In genomic region chr4:6771229-6771671, GRCh38 we compare ENCODE assay signal across 14 cellular contexts. TPM values are rescaled to one million over a fixed set of nuclear protein-coding genes. Genes with fewer than 3 reads are reported as not detected.
DNase-seq lines count a peak whose midpoint lies in the region; ATAC-seq and TF ChIP-seq lines count a peak whose summit lies in the region.
"Had no signal": no experiment of that assay in that cellular context is flagged by ENCODE, and none has a peak within 500 bp of the region (broad histone marks: within the 10 kb centered on the region; RNA-seq: fewer than 3 reads in every experiment).

No MANE protein-coding gene starts in this region.

- H3K4me3 ChIP-seq in ascending aorta, result no peak overlapping the region
- peak overlapping the region in 1 of 10 donors; percentile 8 for H3K4me3 ChIP-seq in heart right ventricle
- no peak overlapping the region for H3K4me3 ChIP-seq in neuronal stem cell (ENCODE audit: low read length in 2 of 2)
- H3K4me3 ChIP-seq: dorsolateral prefrontal cortex, GM12878 had no signal

- no peaks in the 10 kb centered on the region for H3K79me1 ChIP-seq in neuronal stem cell (ENCODE audit: low read depth, low read length)

- no peak overlapping the region for H2BK5ac ChIP-seq in neuronal stem cell (ENCODE audit: low read length)

- peaks cover 4% of the 10 kb centered on the region for H3K27me3 Mint-ChIP-seq in activated T-helper 1 cell treated with anti-CD3 and anti-CD28 coated beads, Interleukin-12 subunit alpha, Interleukin-12 subunit beta, Interleukin-2, Interleukin-4 antibody, amounts not matched to agents 30 ng/mL and 10 ng/mL and 1 ng/mL, durations not matched to agents 14 hours and 24 hours and 36 hours (ENCODE audit: insufficient read depth)
- H3K27me3 Mint-ChIP-seq: activated naive CD8-positive, alpha-beta T cell treated with anti-CD3 and anti-CD28 coated beads, Interleukin-2, amount 10 ng/mL, durations not matched to agents 7 days and 5 days had no signal

- H3K14ac ChIP-seq in neuronal stem cell (ENCODE audit: low read length), result peak overlapping the region; percentile 65

- no peak overlapping the region for H2BK12ac ChIP-seq in neuronal stem cell (ENCODE audit: low read length)

- H3K9me3 Mint-ChIP-seq in activated T-helper 1 cell treated with anti-CD3 and anti-CD28 coated beads, Interleukin-12 subunit alpha, Interleukin-12 subunit beta, Interleukin-2, Interleukin-4 antibody, amounts not matched to agents 30 ng/mL and 10 ng/mL and 1 ng/mL, durations not matched to agents 14 hours and 24 hours and 36 hours, result no peaks in the 10 kb centered on the region
- H3K9me3 Mint-ChIP-seq: activated naive CD8-positive, alpha-beta T cell treated with anti-CD3 and anti-CD28 coated beads, Interleukin-2, amount 10 ng/mL, durations not matched to agents 7 days and 5 days had no signal

- H4K91ac ChIP-seq in neuronal stem cell (ENCODE audit: low read depth, low read length, poor library complexity), result no peak overlapping the region

- H2AFZ ChIP-seq in neuronal stem cell (ENCODE audit: low read length), result no peak overlapping the region

- peak overlapping the region; percentile 74 for H2AK5ac ChIP-seq in neuronal stem cell (ENCODE audit: low read depth, low read length)

- no peak overlapping the region for H3K23ac ChIP-seq in neuronal stem cell (ENCODE audit: low read depth, low read length, poor library complexity)

- no peak overlapping the region for H3K27ac Mint-ChIP-seq in activated T-helper 1 cell treated with anti-CD3 and anti-CD28 coated beads, Interleukin-12 subunit alpha, Interleukin-12 subunit beta, Interleukin-2, Interleukin-4 antibody, amounts not matched to agents 30 ng/mL and 10 ng/mL and 1 ng/mL, durations not matched to agents 14 hours and 24 hours and 36 hours

- no peak overlapping the region for H3K4me2 ChIP-seq in neuronal stem cell (ENCODE audit: insufficient read depth, low read length, poor library complexity, severe bottlenecking)

- no peaks in the 10 kb centered on the region for H3K36me3 ChIP-seq in ascending aorta
- no peaks in the 10 kb centered on the region for H3K36me3 ChIP-seq in heart right ventricle
- no peaks in the 10 kb centered on the region for H3K36me3 ChIP-seq in neuronal stem cell (replicated peaks in 1 of 2; ENCODE audit: control insufficient read depth in 2 of 2, insufficient read depth in 2 of 2, low read length in 2 of 2)

- H3K27ac ChIP-seq in ascending aorta (peak overlapping the region; percentile 83 to 90), heart right ventricle (peak overlapping the region; percentile 58 to 91 (median 82)), neuronal stem cell (replicated peaks; ENCODE audit: low read length) (no peak overlapping the region)

- H2BK15ac ChIP-seq in neuronal stem cell (ENCODE audit: low read length), result no peak overlapping the region

- H2BK120ac ChIP-seq in neuronal stem cell (ENCODE audit: low read depth, low read length), result no peak overlapping the region

- DNase-seq in ACHN (peak; percentile 41), ascending aorta (ENCODE audit: low spot score in 2 of 2) (peak; percentile 79 to 96), heart right ventricle (peak; percentile 81 to 82), neuronal stem cell (ENCODE audit: low spot score) (no peak), NCI-H2196 (lab: John Stamatoyannopoulos, UW; ENCODE audit: unreplicated experiment) (no peak), NCI-H69 (lab: John Stamatoyannopoulos, UW) (no peak), amniotic stem cell (lab: John Stamatoyannopoulos, UW) (no peak)
- no peak for DNase-seq in activated T-helper 1 cell treated with anti-CD3 and anti-CD28 coated beads, Interleukin-12 subunit alpha, Interleukin-12 subunit beta, Interleukin-2, Interleukin-4 antibody, amounts not matched to agents 30 ng/mL and 10 ng/mL and 1 ng/mL, durations not matched to agents 14 hours and 24 hours and 36 hours (ENCODE audit: low spot score)
- DNase-seq: activated CD8-positive, alpha-beta memory T cell treated with anti-CD3 and anti-CD28 coated beads, Interleukin-2, amount 50 U/mL, for 48 hours; activated naive CD8-positive, alpha-beta T cell treated with anti-CD3 and anti-CD28 coated beads, Interleukin-2, amount 10 ng/mL, durations not matched to agents 7 days and 5 days; NCI-H146; NCI-H526 treated with DMSO at 0.1 percent for 48 hours had no signal

- no peak overlapping the region for H3K9ac ChIP-seq in neuronal stem cell (ENCODE audit: low read depth, low read length, poor library complexity)

- 59 to 60% methylated on average over 8 of the region's 8 CpGs for WGBS in heart right ventricle, 2 donors
- WGBS in neuronal stem cell (ENCODE audit: extremely low coverage in 2 of 2, insufficient read length in 2 of 2, insufficient replicate concordance in 1 of 2), 2 donors, result no CpG with 5 or more reads among the region's 8 CpGs

- intact Hi-C loops in ascending aorta (cut with DNase I), result loop anchor here (1.0 to 5.0 kb wide), 3 partner anchors 11 to 499 kb away; partner anchors contain the start of gene KIAA0232
- intact Hi-C loops in heart right ventricle (cut with DNase I), result loop anchor here in 2 of 10 donors (5.0 kb wide), 2 partner anchors 39 to 101 kb away; no protein-coding TSS in a partner anchor
- intact Hi-C loops in activated T-helper 1 cell treated with anti-CD3 and anti-CD28 coated beads, Interleukin-12 subunit alpha, Interleukin-12 subunit beta, Interleukin-2, Interleukin-4 antibody, amounts not matched to agents 30 ng/mL and 10 ng/mL and 1 ng/mL, durations not matched to agents 14 hours and 24 hours and 36 hours (cut with micrococcal nuclease), result no loop called here

- H3K4ac ChIP-seq in neuronal stem cell (ENCODE audit: low read length), result no peak overlapping the region

- H3K4me3 Mint-ChIP-seq in activated T-helper 1 cell treated with anti-CD3 and anti-CD28 coated beads, Interleukin-12 subunit alpha, Interleukin-12 subunit beta, Interleukin-2, Interleukin-4 antibody, amounts not matched to agents 30 ng/mL and 10 ng/mL and 1 ng/mL, durations not matched to agents 14 hours and 24 hours and 36 hours, result no peak overlapping the region
- H3K4me3 Mint-ChIP-seq: activated naive CD8-positive, alpha-beta T cell treated with anti-CD3 and anti-CD28 coated beads, Interleukin-2, amount 10 ng/mL, durations not matched to agents 7 days and 5 days had no signal

- peak; percentile 83 to 94 (median 92) for ATAC-seq in heart right ventricle
- ATAC-seq: GM12878 had no signal

- peak overlapping the region; percentile 36 for H3K18ac ChIP-seq in neuronal stem cell (ENCODE audit: low read length)

- in situ Hi-C loops in ACHN (cut with HindIII; ENCODE audit: low pct_ligation_motif_present, low pct_unique_long_range_greater_than_20kb, low sequenced_read_pairs), result no loop called here

- no peak for TF ChIP-seq CTCF in ascending aorta (IDR thresholded peaks at IDR 0.05)
- peak in 1 of 9 donors; percentile 8 for TF ChIP-seq CTCF in heart right ventricle (IDR thresholded peaks at IDR 0.05)

- peaks cover 9 to 41% of the 10 kb centered on the region in 2 donors for H3K4me1 ChIP-seq in ascending aorta
- peaks cover 2 to 60% (median 36%) of the 10 kb centered on the region in 9 donors for H3K4me1 ChIP-seq in heart right ventricle
- peaks cover 4 to 11% of the 10 kb centered on the region in 2 donors for H3K4me1 ChIP-seq in neuronal stem cell (ENCODE audit: control insufficient read depth in 2 of 2, insufficient read depth in 1 of 2, low read depth in 1 of 2, low read length in 2 of 2)

- no peaks in the 10 kb centered on the region for H3K36me3 Mint-ChIP-seq in activated T-helper 1 cell treated with anti-CD3 and anti-CD28 coated beads, Interleukin-12 subunit alpha, Interleukin-12 subunit beta, Interleukin-2, Interleukin-4 antibody, amounts not matched to agents 30 ng/mL and 10 ng/mL and 1 ng/mL, durations not matched to agents 14 hours and 24 hours and 36 hours (ENCODE audit: low read depth)
- H3K36me3 Mint-ChIP-seq: activated naive CD8-positive, alpha-beta T cell treated with anti-CD3 and anti-CD28 coated beads, Interleukin-2, amount 10 ng/mL, durations not matched to agents 7 days and 5 days had no signal

- no peak overlapping the region for H4K8ac ChIP-seq in neuronal stem cell (ENCODE audit: low read depth, low read length)

- H3K9me3 ChIP-seq in ascending aorta, result no peaks in the 10 kb centered on the region
- no peaks in the 10 kb centered on the region for H3K9me3 ChIP-seq in heart right ventricle
- no peaks in the 10 kb centered on the region for H3K9me3 ChIP-seq in neuronal stem cell (replicated peaks in 1 of 2; ENCODE audit: control insufficient read depth in 2 of 2, insufficient read depth in 1 of 2, low read depth in 1 of 2, low read length in 2 of 2)

- no peaks in the 10 kb centered on the region for H3K27me3 ChIP-seq in ascending aorta
- no peaks in the 10 kb centered on the region for H3K27me3 ChIP-seq in heart right ventricle
- peaks cover 0 to 22% (median 0%) of the 10 kb centered on the region in 3 experiments for H3K27me3 ChIP-seq in neuronal stem cell (ENCODE audit: control insufficient read depth in 3 of 3, insufficient read depth in 3 of 3, low read depth in 1 of 3, low read length in 3 of 3)
- H3K27me3 ChIP-seq: dorsolateral prefrontal cortex had no signal

- peaks cover 16% of the 10 kb centered on the region for H3K4me1 Mint-ChIP-seq in activated T-helper 1 cell treated with anti-CD3 and anti-CD28 coated beads, Interleukin-12 subunit alpha, Interleukin-12 subunit beta, Interleukin-2, Interleukin-4 antibody, amounts not matched to agents 30 ng/mL and 10 ng/mL and 1 ng/mL, durations not matched to agents 14 hours and 24 hours and 36 hours (ENCODE audit: low read depth)

RNA-seq across cellular contexts. Expression of gene KIAA0232, which starts 11.3 kb away (rescaled TPM):
- total RNA-seq in ascending aorta (15.9 TPM), heart right ventricle (10 to 100 TPM; 63.4 to 89.6 (median 73.5) TPM)
- polyA plus RNA-seq in heart right ventricle, result 10 to 100 TPM; 12.8 to 23.6 TPM
- 19.1 TPM for polyA plus RNA-seq in neuronal stem cell (2013, experiment 1 of 2)
- 19.2 TPM for polyA plus RNA-seq in neuronal stem cell (2013, experiment 2 of 2)
- total RNA-seq in activated T-helper 1 cell treated with anti-CD3 and anti-CD28 coated beads, Interleukin-12 subunit alpha, Interleukin-12 subunit beta, Interleukin-2, Interleukin-4 antibody, amounts not matched to agents 30 ng/mL and 10 ng/mL and 1 ng/mL, durations not matched to agents 14 hours and 24 hours and 36 hours, result 14.5 and 19.1 TPM in 2 replicates

RNA-seq across cellular contexts. Expression of gene BLOC1S4, which starts 55.3 kb away (rescaled TPM):
- total RNA-seq in ascending aorta, result 37.5 TPM
- total RNA-seq in heart right ventricle, result 10 to 100 TPM in 1 of 10 donors, 1 to 10 TPM in 9; 4.4 to 10.2 (median 7.0) TPM
- polyA plus RNA-seq in heart right ventricle, result 1 to 10 TPM; 4.8 to 7.8 TPM
- 13.1 TPM for polyA plus RNA-seq in neuronal stem cell (2013, experiment 1 of 2)
- polyA plus RNA-seq in neuronal stem cell (2013, experiment 2 of 2), result 12.4 TPM
- total RNA-seq in activated T-helper 1 cell treated with anti-CD3 and anti-CD28 coated beads, Interleukin-12 subunit alpha, Interleukin-12 subunit beta, Interleukin-2, Interleukin-4 antibody, amounts not matched to agents 30 ng/mL and 10 ng/mL and 1 ng/mL, durations not matched to agents 14 hours and 24 hours and 36 hours, result 21.5 and 23.6 TPM in 2 replicates

Comparison
In these comparisons a context has a peak if more than half of its experiments do, and no peak if none do; other contexts are left out.
1. DNase-seq: peak in ACHN (single experiment), ascending aorta (2 of 2) and heart right ventricle (2 of 2); none in neuronal stem cell (single experiment), NCI-H2196 (single experiment), activated T-helper 1 cell treated with anti-CD3 and anti-CD28 coated beads, Interleukin-12 subunit alpha, Interleukin-12 subunit beta, Interleukin-2, Interleukin-4 antibody, amounts not matched to agents 30 ng/mL and 10 ng/mL and 1 ng/mL, durations not matched to agents 14 hours and 24 hours and 36 hours (single experiment), NCI-H69 (single experiment) and amniotic stem cell (single experiment).